1 cellular context compared by ENCODE assay signal in the genomic region with DNA sequence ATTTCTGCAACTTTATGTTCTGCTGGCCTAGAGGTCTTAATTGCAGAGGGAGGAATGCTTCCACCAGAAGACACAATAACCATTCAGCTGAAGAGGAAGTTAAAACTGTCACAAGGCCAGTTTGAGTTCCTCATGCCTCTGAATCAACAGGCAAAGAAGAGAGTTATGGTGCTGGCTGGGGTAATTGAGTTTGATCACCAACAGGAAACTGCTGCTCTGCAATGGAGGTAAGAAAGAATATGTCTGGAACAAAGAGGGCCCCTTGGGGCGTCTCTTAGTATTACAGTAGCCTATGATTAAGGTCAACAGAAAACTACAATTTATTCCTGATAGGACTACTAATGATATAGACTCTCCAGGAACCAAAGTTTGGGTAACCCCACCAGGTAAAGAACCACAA.
TF ChIP-seq lines count a peak whose summit lies in the region.

No MANE protein-coding gene starts in this region.

TF ChIP-seq in SK-N-SH, 30 proteins besides CTCF, POLR2A, EP300 and RAD21 (continued from another document):
- TF ChIP-seq REST (IDR thresholded peaks at IDR 0.05; ENCODE audit: low read depth, low read length), result no peak
